11 cellular contexts compared by ENCODE assay signal in genomic region chr11:1829039-1829820, GRCh38. TPM values are rescaled to one million over a fixed set of nuclear protein-coding genes. Genes with fewer than 3 reads are reported as not detected.
A peak's percentile ranks its signal among the peaks of the same experiment; 100 is the strongest.
DNase-seq lines count a peak whose midpoint lies in the region; ATAC-seq and TF ChIP-seq lines count a peak whose summit lies in the region.
"Had no signal": no experiment of that assay in that cellular context is flagged by ENCODE, and none has a peak within 500 bp of the region (broad histone marks: within the 10 kb centered on the region; RNA-seq: fewer than 3 reads in every experiment).

No MANE protein-coding gene starts in this region.

- in situ Hi-C loops in IMR-90 (cut with MboI; ENCODE audit: low sequenced_read_pairs): no loop called here

- no peaks in the 10 kb centered on the region for H3K9me3 Mint-ChIP-seq in nephron

- H3K79me1 ChIP-seq in IMR-90 (ENCODE audit: low read depth in 1 of 2, low read length in 2 of 2): no peaks in the 10 kb centered on the region

- H4K91ac ChIP-seq in IMR-90 (ENCODE audit: insufficient read depth, low read depth, low read length): no peak overlapping the region

- H2BK120ac ChIP-seq in IMR-90 (ENCODE audit: low read depth, low read length): no peak overlapping the region; the same call in 1 of the 2 replicates

- H2AK9ac ChIP-seq in IMR-90 (replicated peaks; ENCODE audit: low read depth, low read length, poor library complexity): peak overlapping the region; percentile 68

- H2BK5ac ChIP-seq in IMR-90 (ENCODE audit: low read depth, low read length, poor library complexity, severe bottlenecking): no peak overlapping the region

- peak; percentile 16 for DNase-seq in AG09309 (ENCODE audit: low read depth)
- DNase-seq in IMR-90: peak; percentile 43
- peak; percentile 67 to 74 for DNase-seq in cardiac fibroblast (ENCODE audit: low read depth in 2 of 2)
- no peak for DNase-seq in esophagus muscularis mucosa (ENCODE audit: extremely low spot score)
- no peak for DNase-seq in Ammon's horn (ENCODE audit: low spot score)
- DNase-seq in activated gamma-delta T cell treated with Interleukin-2 at 50 U/mL for 16 hours: no peak
- DNase-seq: COR-L47 had no signal

- H3K56ac ChIP-seq in IMR-90 (ENCODE audit: extremely low read depth, insufficient read depth, low read length): no peak overlapping the region

- H4K5ac ChIP-seq in IMR-90 (ENCODE audit: low read depth, low read length): no peak overlapping the region

- TF ChIP-seq POLR2A in IMR-90 (IDR thresholded peaks at IDR 0.05; ENCODE audit: low read depth, low read length): no peak
- TF ChIP-seq POLR2A in esophagus muscularis mucosa (IDR thresholded peaks at IDR 0.05; ENCODE audit: low read depth): no peak

- H3K4me2 ChIP-seq in IMR-90 (ENCODE audit: low read depth, low read length): no peak overlapping the region

- H3K4me3 Mint-ChIP-seq in nephron: no peak overlapping the region

- H3K9ac ChIP-seq in IMR-90 (ENCODE audit: low read depth, low read length): no peak overlapping the region
- H3K9ac ChIP-seq: parathyroid adenoma had no signal

- peak overlapping the region in 2 of 3 experiments; percentile 67 to 69 for H3K27ac Mint-ChIP-seq in nephron

- ATAC-seq in IMR-90 (ENCODE audit: low read depth) (peak; percentile 45), GM21528 (IDR thresholded peaks at IDR 0.05; ENCODE audit: low FRiP score, unreplicated experiment) (no peak)

- H3K4me3 ChIP-seq in AG09309 (ENCODE audit: control insufficient read depth, low read depth, low read length) (no peak overlapping the region), IMR-90 (ENCODE audit: insufficient read depth, low read depth, low read length) (no peak overlapping the region), cardiac fibroblast (replicated peaks in 1 of 2; ENCODE audit: low read depth in 2 of 2, low read length in 2 of 2) (no peak overlapping the region), esophagus muscularis mucosa (no peak overlapping the region)

- no peak overlapping the region for H4K8ac ChIP-seq in IMR-90 (ENCODE audit: low read depth in 2 of 2, low read length in 2 of 2)

- H3K4ac ChIP-seq in IMR-90 (ENCODE audit: low read depth, low read length): peak overlapping the region; percentile 0; the same call in 1 of the 2 replicates

- WGBS in IMR-90 (ENCODE audit: extremely low coverage in 2 of 2, insufficient read length in 1 of 2), 2 experiments: 50% methylated on average over 2 of the region's 11 CpGs; no CpG with 5 or more reads in 1 of the 2 experiments
- 74% methylated on average over 7 of the region's 11 CpGs for WGBS in esophagus muscularis mucosa

- H2AFZ ChIP-seq in IMR-90 (replicated peaks; ENCODE audit: low read length, poor library complexity): peak overlapping the region; percentile 17
- H2AFZ ChIP-seq: parathyroid adenoma had no signal

- TF ChIP-seq EP300 in esophagus muscularis mucosa (IDR thresholded peaks at IDR 0.05): no peak

- H3K9me3 ChIP-seq in IMR-90 (ENCODE audit: control insufficient read depth, insufficient read depth, low read length) (no peaks in the 10 kb centered on the region), esophagus muscularis mucosa (no peaks in the 10 kb centered on the region)

- peaks cover 43% of the 10 kb centered on the region for H3K4me1 Mint-ChIP-seq in nephron

- no peak overlapping the region for H3K27ac ChIP-seq in IMR-90 (ENCODE audit: insufficient read depth, low read length)
- no peak overlapping the region for H3K27ac ChIP-seq in esophagus muscularis mucosa (replicated peaks in 1 of 4)
- H3K27ac ChIP-seq: parathyroid adenoma had no signal

- intact Hi-C loops in IMR-90 (cut with micrococcal nuclease): loop anchor here (5.0 kb wide), 1 partner anchor 177 kb away; no protein-coding TSS in a partner anchor
- intact Hi-C loops in esophagus muscularis mucosa (cut with DNase I): no loop called here

- dilution Hi-C loops in IMR-90 (cut with HindIII; ENCODE audit: low sequenced_read_pairs, unreplicated experiment): no loop called here

- H3K14ac ChIP-seq in IMR-90 (replicated peaks; ENCODE audit: low read depth, low read length): no peak overlapping the region

- H3K36me3 ChIP-seq in IMR-90 (ENCODE audit: control insufficient read depth, insufficient read depth, low read length) (no peaks in the 10 kb centered on the region), esophagus muscularis mucosa (no peaks in the 10 kb centered on the region)

- no peak overlapping the region for H3K18ac ChIP-seq in IMR-90 (ENCODE audit: low read depth, low read length)

- CTCF ChIA-PET in IMR-90 (lab: Yijun Ruan, JAX): no interaction called here

- peaks cover 6% of the 10 kb centered on the region for H3K27me3 Mint-ChIP-seq in nephron (ENCODE audit: low read depth)

- H3K23ac ChIP-seq in IMR-90 (ENCODE audit: low read depth, low read length): 0 out of 2 replicates have a peak overlapping the region, but pooled peaks have one; percentile 32

- H3K4me1 ChIP-seq in IMR-90 (ENCODE audit: control insufficient read depth, insufficient read depth, low read length) (peaks cover 15% of the 10 kb centered on the region), esophagus muscularis mucosa (peaks cover 14 to 32% (median 23%) of the 10 kb centered on the region in 4 donors)
- H3K4me1 ChIP-seq: parathyroid adenoma had no signal

- H3K36me3 Mint-ChIP-seq in nephron (ENCODE audit: low read depth): no peaks in the 10 kb centered on the region

- peak overlapping the region; percentile 9; the same call in 1 of the 2 replicates for H2AK5ac ChIP-seq in IMR-90 (ENCODE audit: low read depth, low read length)

- BruUV-seq in IMR-90 (replicated peaks; lab: Mats Ljungman, UMichigan): no TSS peak

- H2BK15ac ChIP-seq in IMR-90 (ENCODE audit: low read depth, low read length): no peak overlapping the region

- H3K9me1 ChIP-seq in IMR-90 (ENCODE audit: insufficient read depth, low read length): no peaks in the 10 kb centered on the region

- peaks cover 15% of the 10 kb centered on the region; the same call in 1 of the 2 replicates for H3K27me3 ChIP-seq in IMR-90 (ENCODE audit: control insufficient read depth, insufficient read depth, low read length)
- H3K27me3 ChIP-seq in esophagus muscularis mucosa: peaks cover 0 to 70% (median 3%) of the 10 kb centered on the region in 4 donors

- no peak overlapping the region for H2BK20ac ChIP-seq in IMR-90 (ENCODE audit: low read depth, low read length)

- POLR2A ChIA-PET in IMR-90 (lab: Charles Lee; ENCODE audit: unreplicated experiment): no interaction called here

- no peak for TF ChIP-seq RAD21 in IMR-90 (IDR thresholded peaks at IDR 0.05; ENCODE audit: low read length)

- TF ChIP-seq CTCF in AG09309 (IDR thresholded peaks at IDR 0.05; ENCODE audit: control insufficient read depth, insufficient read depth, low read depth, low read length, missing control alignments): no peak
- TF ChIP-seq CTCF in IMR-90 (conservative IDR thresholded peaks at IDR 0.05; ENCODE audit: low read depth, low read length): no peak
- no peak for TF ChIP-seq CTCF in cardiac fibroblast (IDR thresholded peaks at IDR 0.05; ENCODE audit: low read depth, low read length)
- no peak for TF ChIP-seq CTCF in nephron (IDR thresholded peaks at IDR 0.05; ENCODE audit: unreplicated experiment in 3 of 3)
- TF ChIP-seq CTCF in esophagus muscularis mucosa (IDR thresholded peaks at IDR 0.05): no peak

- no peaks in the 10 kb centered on the region for H4K20me1 ChIP-seq in IMR-90 (ENCODE audit: insufficient read depth, low read length)

TF ChIP-seq in IMR-90, 13 proteins besides CTCF, POLR2A, EP300 and RAD21 (continues in another document):
- TF ChIP-seq SMC3 (IDR thresholded peaks at IDR 0.05; ENCODE audit: low read depth, low read length) (no peak), USF2 (IDR thresholded peaks at IDR 0.05; ENCODE audit: low read depth, low read length) (no peak), MAFK (IDR thresholded peaks at IDR 0.05; ENCODE audit: low read depth, low read length) (no peak), CHD1 (IDR thresholded peaks at IDR 0.05; ENCODE audit: low read depth, low read length) (no peak), FOS (IDR thresholded peaks at IDR 0.05; ENCODE audit: low read depth, low read length) (no peak), RCOR1 (IDR thresholded peaks at IDR 0.05; ENCODE audit: insufficient replicate concordance, low read length) (peak; percentile 51), MAZ (IDR thresholded peaks at IDR 0.05; ENCODE audit: borderline replicate concordance, low read depth, low read length) (0 out of 2 replicates have a peak, but pooled peaks have one; percentile 31)
- TF ChIP-seq, protein P1, sequence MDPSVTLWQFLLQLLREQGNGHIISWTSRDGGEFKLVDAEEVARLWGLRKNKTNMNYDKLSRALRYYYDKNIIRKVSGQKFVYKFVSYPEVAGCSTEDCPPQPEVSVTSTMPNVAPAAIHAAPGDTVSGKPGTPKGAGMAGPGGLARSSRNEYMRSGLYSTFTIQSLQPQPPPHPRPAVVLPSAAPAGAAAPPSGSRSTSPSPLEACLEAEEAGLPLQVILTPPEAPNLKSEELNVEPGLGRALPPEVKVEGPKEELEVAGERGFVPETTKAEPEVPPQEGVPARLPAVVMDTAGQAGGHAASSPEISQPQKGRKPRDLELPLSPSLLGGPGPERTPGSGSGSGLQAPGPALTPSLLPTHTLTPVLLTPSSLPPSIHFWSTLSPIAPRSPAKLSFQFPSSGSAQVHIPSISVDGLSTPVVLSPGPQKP (IDR thresholded peaks at IDR 0.05; ENCODE audit: borderline replicate concordance, low read depth, low read length): no peak

RNA-seq across cellular contexts. Expression of gene SYT8, which starts 5.6 kb away (rescaled TPM):
- total RNA-seq in IMR-90 (2012; rRNA removed): not detected in 2 replicates
- not detected in 2 replicates for polyA plus RNA-seq in IMR-90 (2012; rRNA removed)
- not detected in 2 replicates for polyA plus RNA-seq in IMR-90 (2012; cell fraction: cytosol; rRNA removed)
- polyA plus RNA-seq in IMR-90 (2012; cell fraction: nucleus; rRNA removed; ENCODE audit: low replicate concordance): 0.32 TPM in 1 of 2 replicates, not detected in the other
- total RNA-seq in esophagus muscularis mucosa: not detected
- total RNA-seq: H1 had no signal
- polyA plus RNA-seq: H1 had no signal

RNA-seq across cellular contexts. Expression of gene TNNI2, which starts 9.6 kb away (rescaled TPM):
- total RNA-seq in IMR-90 (2012; rRNA removed) (not detected in 2 replicates), esophagus muscularis mucosa (1 to 10 TPM in 1 of 4 donors, not detected in 3; 4.2 TPM)
- polyA plus RNA-seq in IMR-90 (2012; rRNA removed): not detected in 2 replicates
- not detected in 2 replicates for polyA plus RNA-seq in IMR-90 (2012; cell fraction: cytosol; rRNA removed)
- 0.25 TPM in 1 of 2 replicates, not detected in the other for polyA plus RNA-seq in IMR-90 (2012; cell fraction: nucleus; rRNA removed; ENCODE audit: low replicate concordance)
- total RNA-seq: H1 had no signal
- polyA plus RNA-seq: H1 had no signal

RNA-seq across cellular contexts. Expression of gene LSP1, which starts 23.7 kb away (rescaled TPM):
- total RNA-seq in IMR-90 (2012; rRNA removed) (not detected in 2 replicates), esophagus muscularis mucosa (10 to 100 TPM; 10.3 to 36.5 (median 35.4) TPM)
- 0.11 TPM in 1 of 2 replicates, not detected in the other for polyA plus RNA-seq in IMR-90 (2012; rRNA removed)
- 0.04 and 0.13 TPM in 2 replicates for polyA plus RNA-seq in IMR-90 (2012; cell fraction: cytosol; rRNA removed)
- 0.48 TPM in 1 of 2 replicates, not detected in the other for polyA plus RNA-seq in IMR-90 (2012; cell fraction: nucleus; rRNA removed; ENCODE audit: low replicate concordance)
- total RNA-seq: H1 had no signal

Comparison
In these comparisons a context has a peak if more than half of its experiments do, and no peak if none do; other contexts are left out.
1. DNase-seq: peak in AG09309 (single experiment), IMR-90 (single experiment) and cardiac fibroblast (2 of 2); none in esophagus muscularis mucosa (single experiment), Ammon's horn (single experiment) and activated gamma-delta T cell treated with Interleukin-2 at 50 U/mL for 16 hours (single experiment).
2. RNA of gene LSP1, which starts 23.7 kb away (total RNA-seq): 10.3 to 36.5 TPM in esophagus muscularis mucosa; not detected in IMR-90; every median in the first group is over 10 times any median in the second.